ENCODE assay signal across 11 cellular contexts in genomic region chr5:168086104-168086610, GRCh38.
DNase-seq lines count a peak whose midpoint lies in the region; TF ChIP-seq lines count a peak whose summit lies in the region.
"Had no signal": no experiment of that assay in that cellular context is flagged by ENCODE, and none has a peak within 500 bp of the region (broad histone marks: within the 10 kb centered on the region; RNA-seq: fewer than 3 reads in every experiment).

No MANE protein-coding gene starts in this region.

- H3K36me3 ChIP-seq in liver (ENCODE audit: control insufficient read depth in 4 of 4, insufficient read depth in 3 of 4, low read depth in 1 of 4, low read length in 3 of 4) (no peaks in the 10 kb centered on the region), neural progenitor cell (no peaks in the 10 kb centered on the region)

- no peak overlapping the region for H3K27ac Mint-ChIP-seq in neural progenitor cell

- no peaks in the 10 kb centered on the region for H4K20me1 ChIP-seq in neural progenitor cell (ENCODE audit: low read depth)

- H3K9me3 ChIP-seq in liver (ENCODE audit: control insufficient read depth in 4 of 4, low read length in 3 of 4): no peaks in the 10 kb centered on the region
- H3K9me3 ChIP-seq in neural progenitor cell (ENCODE audit: low read depth): no peaks in the 10 kb centered on the region

- no peak overlapping the region for H3K4me3 ChIP-seq in AG10803 (ENCODE audit: low read length)
- no peak overlapping the region for H3K4me3 ChIP-seq in liver (ENCODE audit: low read depth in 1 of 3, low read length in 3 of 3)
- H3K4me3 ChIP-seq in neural progenitor cell: no peak overlapping the region
- H3K4me3 ChIP-seq: coronary artery had no signal

- 32% methylated on average over 11 of the region's 11 CpGs for WGBS in liver

- H3K4me2 ChIP-seq in neural progenitor cell: no peak overlapping the region

- H3K27ac ChIP-seq in liver (ENCODE audit: low read depth in 1 of 2, low read length in 2 of 2): no peak overlapping the region
- no peak overlapping the region for H3K27ac ChIP-seq in neural progenitor cell
- H3K27ac ChIP-seq: coronary artery had no signal

- H2AFZ ChIP-seq in neural progenitor cell (replicated peaks): no peak overlapping the region

- no peaks in the 10 kb centered on the region for H3K79me2 ChIP-seq in neural progenitor cell (ENCODE audit: low read depth)

- peak; percentile 94 for DNase-seq in AG10803 (ENCODE audit: low read depth)
- peak; percentile 36 for DNase-seq in HEK293T (ENCODE audit: extremely low spot score)
- peak; percentile 84 for DNase-seq in SW480 (ENCODE audit: low spot score)
- DNase-seq in DMS114 treated with DMSO at 0.1 percent for 48 hours (lab: John Stamatoyannopoulos, UW; ENCODE audit: unreplicated experiment): no peak
- DNase-seq in activated T-cell treated with anti-CD3 and anti-CD28 coated beads, Interleukin-2, amount 50 U/mL, for 48 hours: no peak
- DNase-seq in neural progenitor cell (ENCODE audit: low spot score): no peak
- DNase-seq in Kasumi-1 (lab: John Stamatoyannopoulos, UW): no peak
- DNase-seq: GF-D8; stimulated activated CD4-positive, alpha-beta T cell treated with anti-CD3 and anti-CD28 coated beads, Interleukin-4, amount 100 ng/mL, for 24 hours had no signal

- H3K27me3 ChIP-seq in liver (ENCODE audit: control insufficient read depth in 4 of 4, insufficient read depth in 4 of 4, low read length in 3 of 4) (no peaks in the 10 kb centered on the region), neural progenitor cell (no peaks in the 10 kb centered on the region)

- no peak overlapping the region for H3K4me3 Mint-ChIP-seq in neural progenitor cell

- TF ChIP-seq CTCF in AG10803 (conservative IDR thresholded peaks at IDR 0.05; ENCODE audit: low read length) (peak; percentile 46), liver (IDR thresholded peaks at IDR 0.05; ENCODE audit: low read depth, low read length, missing input control) (no peak), neural progenitor cell (IDR thresholded peaks at IDR 0.05) (no peak)

- no peak overlapping the region for H3K9ac ChIP-seq in liver (ENCODE audit: low read depth in 1 of 2, low read length in 2 of 2)
- H3K9ac ChIP-seq in neural progenitor cell: no peak overlapping the region

- H3K4me1 ChIP-seq in liver (ENCODE audit: control insufficient read depth in 4 of 4, insufficient read depth in 4 of 4, low read length in 3 of 4) (no peaks in the 10 kb centered on the region), neural progenitor cell (peaks cover 17% of the 10 kb centered on the region)

- H3K27me3 Mint-ChIP-seq in neural progenitor cell (ENCODE audit: insufficient read depth, low read depth): no peaks in the 10 kb centered on the region

- CTCF ChIA-PET in HEK293T (lab: Yijun Ruan, JAX): interaction anchor here (0.7 kb wide), 1 partner anchor 154 kb away, joined by 3 read pairs; no protein-coding TSS in a partner anchor

- peaks cover 8% of the 10 kb centered on the region for H3F3A ChIP-seq in neural progenitor cell (ENCODE audit: low read depth)

- TF ChIP-seq RAD21 in liver (IDR thresholded peaks at IDR 0.05): peak in 1 of 2 donors; percentile 49

- H3K4me1 Mint-ChIP-seq in neural progenitor cell: peaks cover 22% of the 10 kb centered on the region

- H3K36me3 Mint-ChIP-seq in neural progenitor cell: peaks cover 11% of the 10 kb centered on the region

- POLR2A ChIA-PET in HEK293T (lab: Yijun Ruan, JAX): no interaction called here

- peaks cover 24% of the 10 kb centered on the region for H3K9me3 Mint-ChIP-seq in neural progenitor cell

TF ChIP-seq in HEK293T, 16 proteins besides CTCF, POLR2A, EP300 and RAD21:
- TF ChIP-seq FOXA1 (IDR thresholded peaks at IDR 0.05): no peak
- TF ChIP-seq, protein P1, sequence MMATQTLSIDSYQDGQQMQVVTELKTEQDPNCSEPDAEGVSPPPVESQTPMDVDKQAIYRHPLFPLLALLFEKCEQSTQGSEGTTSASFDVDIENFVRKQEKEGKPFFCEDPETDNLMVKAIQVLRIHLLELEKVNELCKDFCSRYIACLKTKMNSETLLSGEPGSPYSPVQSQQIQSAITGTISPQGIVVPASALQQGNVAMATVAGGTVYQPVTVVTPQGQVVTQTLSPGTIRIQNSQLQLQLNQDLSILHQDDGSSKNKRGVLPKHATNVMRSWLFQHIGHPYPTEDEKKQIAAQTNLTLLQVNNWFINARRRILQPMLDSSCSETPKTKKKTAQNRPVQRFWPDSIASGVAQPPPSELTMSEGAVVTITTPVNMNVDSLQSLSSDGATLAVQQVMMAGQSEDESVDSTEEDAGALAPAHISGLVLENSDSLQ (IDR thresholded peaks at IDR 0.05): no peak
- TF ChIP-seq TARDBP (IDR thresholded peaks at IDR 0.05): no peak
- TF ChIP-seq SUZ12 (IDR thresholded peaks at IDR 0.05): no peak
- no peak for TF ChIP-seq ZNF384 (IDR thresholded peaks at IDR 0.05)
- TF ChIP-seq CTBP1 (IDR thresholded peaks at IDR 0.05; ENCODE audit: borderline replicate concordance): no peak
- TF ChIP-seq L3MBTL2 (conservative IDR thresholded peaks at IDR 0.05): no peak
- TF ChIP-seq ELF4 (IDR thresholded peaks at IDR 0.05): no peak
- TF ChIP-seq BHLHE40 (IDR thresholded peaks at IDR 0.05; ENCODE audit: borderline replicate concordance): no peak

TF ChIP-seq in liver, 16 proteins besides CTCF, POLR2A, EP300 and RAD21:
- peak; percentile 24 for TF ChIP-seq FOXA1 (IDR thresholded peaks at IDR 0.05)
- TF ChIP-seq FOXA2 (IDR thresholded peaks at IDR 0.05): peak; percentile 51
- TF ChIP-seq HNF4A (conservative IDR thresholded peaks at IDR 0.05): no peak
- no peak for TF ChIP-seq SP1 (IDR thresholded peaks at IDR 0.05)

Comparison
In these comparisons a context has a peak if more than half of its experiments do, and no peak if none do; other contexts are left out.
1. DNase-seq: peak in AG10803 (single experiment), HEK293T (single experiment) and SW480 (single experiment); none in DMS114 treated with DMSO at 0.1 percent for 48 hours (single experiment), activated T-cell treated with anti-CD3 and anti-CD28 coated beads, Interleukin-2, amount 50 U/mL, for 48 hours (0 of 2), neural progenitor cell (single experiment) and Kasumi-1 (0 of 2).